ENCODE assay signal across 23 cellular contexts in genomic region chr21:28261291-28261690, GRCh38.
A peak's percentile ranks its signal among the peaks of the same experiment; 100 is the strongest.
DNase-seq lines count a peak whose midpoint lies in the region; ATAC-seq and TF ChIP-seq lines count a peak whose summit lies in the region.
"Had no signal": no experiment of that assay in that cellular context is flagged by ENCODE, and none has a peak within 500 bp of the region (broad histone marks: within the 10 kb centered on the region; RNA-seq: fewer than 3 reads in every experiment).

No MANE protein-coding gene starts in this region.

- no peak for TF ChIP-seq CTCF in SK-N-SH (IDR thresholded peaks at IDR 0.05)
- no peak for TF ChIP-seq CTCF in fibroblast of mammary gland (conservative IDR thresholded peaks at IDR 0.05; ENCODE audit: control insufficient read depth, insufficient read depth, low read depth, low read length)

- peak overlapping the region; percentile 17; the same call in 1 of the 2 replicates for H2AFZ ChIP-seq in SK-N-SH (ENCODE audit: low read depth)

- no peak overlapping the region for H3K9ac ChIP-seq in SK-N-SH
- H3K9ac ChIP-seq: BLaER1 had no signal

- no peaks in the 10 kb centered on the region for H3K79me2 ChIP-seq in SK-N-SH (ENCODE audit: insufficient read depth)

- no peak for ATAC-seq in SK-N-SH treated with all-trans-retinoic acid at 6 μM for 48 hours
- ATAC-seq in GM18517 (IDR thresholded peaks at IDR 0.05; ENCODE audit: unreplicated experiment): no peak
- ATAC-seq in HG03025 (IDR thresholded peaks at IDR 0.05; ENCODE audit: low FRiP score, unreplicated experiment): no peak

- CTCF ChIA-PET in SK-N-SH (lab: Yijun Ruan, JAX): no interaction called here

- no peak overlapping the region for H3K4me2 ChIP-seq in SK-N-SH
- H3K4me2 ChIP-seq: BLaER1 had no signal

- no peaks in the 10 kb centered on the region for H4K20me1 ChIP-seq in SK-N-SH (ENCODE audit: insufficient read depth)
- H4K20me1 ChIP-seq: BLaER1 had no signal

- no peaks in the 10 kb centered on the region for H3K9me2 ChIP-seq in SK-N-SH

- H3K27ac ChIP-seq in SK-N-SH (ENCODE audit: low read depth in 2 of 2, low read length in 1 of 2): peak overlapping the region in 1 of 2 experiments; percentile 34; a peak in 2 of 4 replicates
- H3K27ac ChIP-seq: 22Rv1, BLaER1 had no signal

- H3K36me3 ChIP-seq in SK-N-SH (replicated peaks in 1 of 2; ENCODE audit: control insufficient read depth in 1 of 2, insufficient read depth in 2 of 2, low read length in 1 of 2): no peaks in the 10 kb centered on the region
- no peaks in the 10 kb centered on the region for H3K36me3 ChIP-seq in H7 (replicated peaks; ENCODE audit: control insufficient read depth, insufficient read depth, low read length)
- H3K36me3 ChIP-seq: BLaER1 had no signal

- POLR2A ChIA-PET in SK-N-SH (lab: Yijun Ruan, JAX): no interaction called here

- H3F3A ChIP-seq in SK-N-SH (replicated peaks; ENCODE audit: insufficient read depth): no peaks in the 10 kb centered on the region

- peaks cover 6 to 9% of the 10 kb centered on the region in 2 experiments; a peak in 2 of 4 replicates for H3K4me1 ChIP-seq in SK-N-SH (ENCODE audit: control insufficient read depth in 1 of 2, insufficient read depth in 2 of 2, low read depth in 1 of 2, low read length in 1 of 2)
- H3K4me1 ChIP-seq: BLaER1 had no signal

- no peaks in the 10 kb centered on the region for H3K27me3 ChIP-seq in SK-N-SH (ENCODE audit: insufficient read depth)
- H3K27me3 ChIP-seq in H7 (ENCODE audit: control insufficient read depth, insufficient read depth, low read length): no peaks in the 10 kb centered on the region
- H3K27me3 ChIP-seq: BLaER1 had no signal

- WGBS in SK-N-SH (ENCODE audit: low lambda C conversion rate): 35% methylated on average over 1 of the region's 1 CpG

- DNase-seq in SK-N-SH (no peak), fibroblast of mammary gland (ENCODE audit: low read depth) (peak; percentile 19), renal cortical epithelial cell (ENCODE audit: low read depth) (peak; percentile 77), LoVo (ENCODE audit: low spot score) (no peak), H7 (no peak)
- DNase-seq: CD4-positive, alpha-beta memory T cell; DMS153; GF-D8; HCEC 1CT; Kasumi-1; NCI-H1105 treated with DMSO at 0.1 percent for 48 hours; NCI-H1694; NCI-H2227 treated with DMSO at 0.1 percent for 48 hours; NCI-H524; NCI-H82; OCI-M1; RPMI8226; SIG-M5 had no signal

- TF ChIP-seq RAD21 in SK-N-SH (IDR thresholded peaks at IDR 0.05; ENCODE audit: low read length): no peak

- H3K4me3 ChIP-seq in SK-N-SH (ENCODE audit: low read depth in 2 of 2, low read length in 1 of 2): no peak overlapping the region
- H3K4me3 ChIP-seq in fibroblast of mammary gland (ENCODE audit: control insufficient read depth, low read depth, low read length): no peak overlapping the region
- no peak overlapping the region for H3K4me3 ChIP-seq in H7 (ENCODE audit: insufficient read depth, low read depth, low read length)
- H3K4me3 ChIP-seq: BLaER1 had no signal

- TF ChIP-seq EP300 in SK-N-SH (IDR thresholded peaks at IDR 0.05; ENCODE audit: borderline replicate concordance in 1 of 2, low read depth in 1 of 2, low read length in 1 of 2): no peak

- H3K9me3 ChIP-seq in SK-N-SH: no peaks in the 10 kb centered on the region
- H3K9me3 ChIP-seq: BLaER1 had no signal

TF ChIP-seq in SK-N-SH, 30 proteins besides CTCF, POLR2A, EP300 and RAD21 (continues in another document):
- TF ChIP-seq RCOR1 (IDR thresholded peaks at IDR 0.05; ENCODE audit: low read length) (no peak), ELF1 (IDR thresholded peaks at IDR 0.05) (no peak), FOXJ3 (CRISPR knock-in tag; IDR thresholded peaks at IDR 0.05) (no peak), MEF2A (IDR thresholded peaks at IDR 0.05; ENCODE audit: borderline replicate concordance, low read depth) (no peak), FOXM1 (IDR thresholded peaks at IDR 0.05; ENCODE audit: low read depth) (no peak), NRF1 (IDR thresholded peaks at IDR 0.05; ENCODE audit: low read depth, low read length) (no peak), GATA2 (CRISPR knock-in tag; IDR thresholded peaks at IDR 0.05) (no peak), POLR2AphosphoS5 (IDR thresholded peaks at IDR 0.05; ENCODE audit: low read depth, low read length) (no peak), FOSL2 (IDR thresholded peaks at IDR 0.05; ENCODE audit: borderline replicate concordance, low read depth) (no peak), ZBTB33 (IDR thresholded peaks at IDR 0.05; ENCODE audit: borderline replicate concordance, low read depth) (no peak), EZH2phosphoT487 (IDR thresholded peaks at IDR 0.05; ENCODE audit: borderline replicate concordance, low read depth) (no peak), MXI1 (IDR thresholded peaks at IDR 0.05; ENCODE audit: low read depth, low read length) (no peak), JUND (IDR thresholded peaks at IDR 0.05) (no peak), TCF12 (IDR thresholded peaks at IDR 0.05) (no peak), USF2 (IDR thresholded peaks at IDR 0.05; ENCODE audit: borderline replicate concordance, low read depth, low read length) (no peak), SMC3 (IDR thresholded peaks at IDR 0.05; ENCODE audit: low read depth, low read length) (no peak), NFIC (IDR thresholded peaks at IDR 0.05; ENCODE audit: borderline replicate concordance) (no peak)

TF ChIP-seq in SK-N-SH treated with all-trans-retinoic acid at 6 μM for 48 hours, 23 proteins besides CTCF, POLR2A, EP300 and RAD21 (continues in another document):
- TF ChIP-seq PATZ1 (CRISPR knock-in tag; IDR thresholded peaks at IDR 0.05; ENCODE audit: borderline replicate concordance): no peak
- TF ChIP-seq GLIS3 (CRISPR knock-in tag; IDR thresholded peaks at IDR 0.05): no peak
- TF ChIP-seq ZFP30 (CRISPR knock-in tag; IDR thresholded peaks at IDR 0.05): no peak
- no peak for TF ChIP-seq ZC3H10 (CRISPR knock-in tag; IDR thresholded peaks at IDR 0.05)
- TF ChIP-seq BACH2 (CRISPR knock-in tag; IDR thresholded peaks at IDR 0.05; ENCODE audit: borderline replicate concordance): no peak
- TF ChIP-seq CSRNP3 (CRISPR knock-in tag; IDR thresholded peaks at IDR 0.05): no peak
- no peak for TF ChIP-seq TSHZ2 (CRISPR knock-in tag; IDR thresholded peaks at IDR 0.05)
- no peak for TF ChIP-seq PPARA (CRISPR knock-in tag; IDR thresholded peaks at IDR 0.05; ENCODE audit: borderline replicate concordance)

Comparison
In these comparisons a context has a peak if more than half of its experiments do, and no peak if none do; other contexts are left out.
1. DNase-seq: peak in fibroblast of mammary gland (single experiment) and renal cortical epithelial cell (single experiment); none in SK-N-SH (single experiment), LoVo (single experiment) and H7 (single experiment).